Comparison of ENCODE assay signal across 1 cellular context in the genomic region with DNA sequence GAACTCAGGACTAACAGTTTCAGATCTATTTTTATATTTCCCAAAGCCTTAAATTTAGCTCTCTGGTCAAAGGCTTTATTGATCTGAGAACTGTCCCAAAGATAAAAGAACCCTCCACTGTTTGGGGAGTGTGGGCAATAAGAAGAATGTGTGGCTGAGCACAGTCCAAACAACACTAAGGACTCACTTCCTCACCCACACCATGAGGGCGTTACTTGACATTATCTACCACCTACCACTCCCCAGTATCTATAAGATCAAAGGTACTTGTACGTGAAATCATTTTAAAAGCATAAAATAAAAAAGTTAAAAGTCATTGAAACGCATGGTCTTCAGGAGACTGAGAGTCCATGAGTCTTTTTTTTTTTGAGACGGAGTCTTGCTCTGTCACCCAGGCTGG.
TF ChIP-seq lines count a peak whose summit lies in the region.

No MANE protein-coding gene starts in this region.

TF ChIP-seq in GM12878, 131 proteins besides CTCF, POLR2A, EP300 and RAD21:
- no peak for TF ChIP-seq BACH1 (IDR thresholded peaks at IDR 0.05; ENCODE audit: borderline replicate concordance)
- 0 out of 4 replicates have a peak, but pooled peaks of 1 of the 2 experiments have one; percentile 17 for TF ChIP-seq IKZF2 (IDR thresholded peaks at IDR 0.05)
